Comparison of ENCODE assay signal across 2 cellular contexts in the genomic region with DNA sequence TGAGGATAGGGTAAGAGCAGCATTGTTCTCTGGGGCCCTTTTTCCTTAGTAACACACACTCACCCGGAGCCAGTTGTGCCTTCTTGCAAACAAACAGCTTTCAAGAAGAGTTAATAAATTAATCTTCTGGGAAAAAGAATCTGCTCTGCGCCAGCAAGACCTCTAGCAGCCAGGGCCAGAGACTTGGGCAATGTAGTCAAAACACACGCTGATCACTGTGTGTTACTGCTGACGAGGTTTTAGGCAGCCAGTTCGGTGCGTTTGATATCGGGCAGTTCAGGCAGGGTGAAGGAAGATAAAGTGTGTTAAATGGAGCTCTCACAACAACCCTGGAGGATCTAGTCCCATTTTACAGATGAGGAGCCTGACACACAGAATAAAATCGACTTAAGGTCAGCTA.
TF ChIP-seq lines count a peak whose summit lies in the region.

No MANE protein-coding gene starts in this region.

TF ChIP-seq in GM23338, 12 proteins besides CTCF, POLR2A, EP300 and RAD21:
- no peak for TF ChIP-seq ZNF331 (CRISPR knock-in tag; IDR thresholded peaks at IDR 0.05; ENCODE audit: low read depth)
- no peak for TF ChIP-seq STAT1 (IDR thresholded peaks at IDR 0.05; ENCODE audit: unreplicated experiment)

TF ChIP-seq in H1, 55 proteins besides CTCF, POLR2A, EP300 and RAD21:
- TF ChIP-seq KDM1A (IDR thresholded peaks at IDR 0.05; ENCODE audit: borderline replicate concordance, low read length) (no peak), POU5F1 (IDR thresholded peaks at IDR 0.05; ENCODE audit: low read depth, low read length) (no peak), EZH2 (IDR thresholded peaks at IDR 0.05; ENCODE audit: low read depth, low read length, severe bottlenecking) (no peak), SAP30 (IDR thresholded peaks at IDR 0.05; ENCODE audit: insufficient read depth, insufficient replicate concordance, low read length) (no peak), TAF1 (IDR thresholded peaks at IDR 0.05; ENCODE audit: low read depth, low read length) (no peak), CBX5 (IDR thresholded peaks at IDR 0.05; ENCODE audit: low read depth, low read length) (no peak), NANOG (IDR thresholded peaks at IDR 0.05; ENCODE audit: insufficient read depth, low read depth, low read length, poor library complexity, severe bottlenecking) (no peak), TAF7 (optimal IDR thresholded peaks at IDR 0.05; ENCODE audit: borderline replicate concordance, low read depth, low read length) (no peak), RFX5 (IDR thresholded peaks at IDR 0.05; ENCODE audit: borderline replicate concordance, low read depth, low read length) (no peak), TBP (IDR thresholded peaks at IDR 0.05; ENCODE audit: low read depth, low read length) (no peak), KDM5A (IDR thresholded peaks at IDR 0.05; ENCODE audit: low read length) (no peak)
